In genomic region chr20:32672982-32673727, GRCh38 we compare ENCODE assay signal across 9 cellular contexts. TPM values are rescaled to one million over a fixed set of nuclear protein-coding genes. Genes with fewer than 3 reads are reported as not detected.
DNase-seq lines count a peak whose midpoint lies in the region; ATAC-seq and TF ChIP-seq lines count a peak whose summit lies in the region.
"Had no signal": no experiment of that assay in that cellular context is flagged by ENCODE, and none has a peak within 500 bp of the region (broad histone marks: within the 10 kb centered on the region; RNA-seq: fewer than 3 reads in every experiment).

No MANE protein-coding gene starts in this region.

- H3K27me3 ChIP-seq in stomach = no peaks in the 10 kb centered on the region
- no peaks in the 10 kb centered on the region for H3K27me3 ChIP-seq in gastrocnemius medialis

- no peak for TF ChIP-seq CTCF in GM13976 (IDR thresholded peaks at IDR 0.05; ENCODE audit: borderline replicate concordance, control extremely low read depth, extremely low read depth, insufficient read depth, missing control alignments)
- no peak for TF ChIP-seq CTCF in stomach (IDR thresholded peaks at IDR 0.05)
- no peak for TF ChIP-seq CTCF in osteocyte (IDR thresholded peaks at IDR 0.05)
- TF ChIP-seq CTCF in gastrocnemius medialis (IDR thresholded peaks at IDR 0.05 in 4 of 5, conservative IDR thresholded peaks at IDR 0.05 in 1 of 5) = no peak

- no peaks in the 10 kb centered on the region for H3K36me3 Mint-ChIP-seq in osteocyte (ENCODE audit: unreplicated experiment)

- H3K36me3 ChIP-seq in stomach = no peaks in the 10 kb centered on the region
- no peaks in the 10 kb centered on the region for H3K36me3 ChIP-seq in gastrocnemius medialis

- ATAC-seq in GM21717 (IDR thresholded peaks at IDR 0.05; ENCODE audit: unreplicated experiment) = peak; percentile 56
- ATAC-seq in gastrocnemius medialis = no peak

- WGBS in stomach, 5 donors = 52 to 70% (median 64%) methylated on average over 13 to 18 of the region's 18 CpGs

- H3K27ac Mint-ChIP-seq in osteocyte (ENCODE audit: unreplicated experiment) = no peak overlapping the region

- no peaks in the 10 kb centered on the region for H3K27me3 Mint-ChIP-seq in osteocyte (ENCODE audit: unreplicated experiment)

- in situ Hi-C loops in GM13976 (cut with MboI; ENCODE audit: low sequenced_read_pairs, unreplicated experiment) (loop anchor here (10.0 to 25.0 kb wide), 2 partner anchors 112 to 836 kb away; partner anchors contain the start of gene FOXS1), gastrocnemius medialis (cut with MboI; ENCODE audit: low sequenced_read_pairs in 4 of 4) (no loop called here)

- no peaks in the 10 kb centered on the region for H3K9me3 Mint-ChIP-seq in osteocyte (ENCODE audit: unreplicated experiment)

- H3K4me1 Mint-ChIP-seq in osteocyte (ENCODE audit: unreplicated experiment) = peaks cover 1% of the 10 kb centered on the region

- H3K27ac ChIP-seq in caudate nucleus (ENCODE audit: low read depth, low read length) = peak overlapping the region; percentile 67
- H3K27ac ChIP-seq in stomach = peak overlapping the region in 3 of 5 donors; percentile 8 to 50 (median 35)
- H3K27ac ChIP-seq in gastrocnemius medialis = no peak overlapping the region

- DNase-seq in GM13976 (ENCODE audit: low spot score) (peak; percentile 81), NOMO-1 treated with dmso at 0.1 percent for 144 hours (lab: John Stamatoyannopoulos, UW; ENCODE audit: unreplicated experiment) (peak; percentile 61), caudate nucleus (lab: John Stamatoyannopoulos, UW) (no peak), stomach (no peak), nucleus accumbens (lab: John Stamatoyannopoulos, UW) (no peak), osteocyte (ENCODE audit: extremely low spot score, unreplicated experiment) (no peak), gastrocnemius medialis (no peak)

- no peak for TF ChIP-seq EP300 in stomach (IDR thresholded peaks at IDR 0.05)

- no peaks in the 10 kb centered on the region for H3K9me3 ChIP-seq in stomach
- no peaks in the 10 kb centered on the region for H3K9me3 ChIP-seq in gastrocnemius medialis

- H3K4me3 Mint-ChIP-seq in osteocyte (ENCODE audit: unreplicated experiment) = no peak overlapping the region

- H3K4me1 ChIP-seq in stomach (peaks cover 0 to 14% (median 3%) of the 10 kb centered on the region in 4 donors), gastrocnemius medialis (no peaks in the 10 kb centered on the region)

- TF ChIP-seq POLR2A in stomach (IDR thresholded peaks at IDR 0.05) (no peak), gastrocnemius medialis (IDR thresholded peaks at IDR 0.05) (no peak)

- intact Hi-C loops in stomach (cut with DNase I; ENCODE audit: low total_unique reads) (loop anchor here (5.0 kb wide), 1 partner anchor 104 kb away; no protein-coding TSS in a partner anchor), gastrocnemius medialis (cut with DNase I; ENCODE audit: low total_unique reads) (loop anchor here (5.0 kb wide), 1 partner anchor 104 kb away; no protein-coding TSS in a partner anchor)

- H3K4me3 ChIP-seq in stomach (no peak overlapping the region), gastrocnemius medialis (no peak overlapping the region)

RNA-seq across cellular contexts. Expression of gene C20orf203, which starts 0.6 kb away (rescaled TPM):
- total RNA-seq in stomach = under 1 TPM in 1 of 5 donors, not detected in 4; 0.37 TPM
- polyA plus RNA-seq in stomach = under 1 TPM in 1 of 3 donors, not detected in 2; 0.03 TPM
- not detected in 2 replicates for total RNA-seq in osteocyte
- total RNA-seq in gastrocnemius medialis = not detected
- total RNA-seq: LHCN-M2 had no signal

Comparison
In these comparisons a context has a peak if more than half of its experiments do, and no peak if none do; other contexts are left out.
1. DNase-seq: peak in GM13976 (single experiment) and NOMO-1 treated with dmso at 0.1 percent for 144 hours (single experiment); none in caudate nucleus (0 of 61), stomach (single experiment), nucleus accumbens (0 of 56), osteocyte (single experiment) and gastrocnemius medialis (0 of 2).
2. H3K27ac ChIP-seq: peak in caudate nucleus (single experiment) and stomach (3 of 5); none in gastrocnemius medialis (0 of 4).